23 cellular contexts compared by ENCODE assay signal in genomic region chr17:82048571-82048971, GRCh38. TPM values are rescaled to one million over a fixed set of nuclear protein-coding genes. Genes with fewer than 3 reads are reported as not detected.
DNase-seq lines count a peak whose midpoint lies in the region; ATAC-seq and TF ChIP-seq lines count a peak whose summit lies in the region.
"Had no signal": no experiment of that assay in that cellular context is flagged by ENCODE, and none has a peak within 500 bp of the region (broad histone marks: within the 10 kb centered on the region; RNA-seq: fewer than 3 reads in every experiment).

No MANE protein-coding gene starts in this region.

- POLR2A ChIA-PET in activated CD8-positive, alpha-beta T cell treated with anti-CD3 and anti-CD28 coated beads for 36 hours (lab: Charles Lee), result interaction anchor here (1.2 to 9.3 kb wide), 4 partner anchors 11 to 28 kb away, joined by 3 to 98 read pairs (median 5); partner anchors contain the start of genes DCXR and DUS1L

- no peaks in the 10 kb centered on the region for H3K27me3 Mint-ChIP-seq in activated naive CD4-positive, alpha-beta T cell treated with anti-CD3 and anti-CD28 coated beads, Interleukin-2, amount 50 U/mL, for 24 hours
- H3K27me3 Mint-ChIP-seq in activated CD8-positive, alpha-beta T cell treated with anti-CD3 and anti-CD28 coated beads for 36 hours, result no peaks in the 10 kb centered on the region
- H3K27me3 Mint-ChIP-seq in dendritic cell treated with granulocyte-macrophage colony-stimulating factor and Interleukin-4, amounts not matched to agents 40 ng/mL and 50 ng/mL, for 4 days, result no peaks in the 10 kb centered on the region
- H3K27me3 Mint-ChIP-seq in progenitor cell of endocrine pancreas, result no peaks in the 10 kb centered on the region

- no peaks in the 10 kb centered on the region for H3K36me3 Mint-ChIP-seq in activated naive CD4-positive, alpha-beta T cell treated with anti-CD3 and anti-CD28 coated beads, Interleukin-2, amount 50 U/mL, for 24 hours
- no peaks in the 10 kb centered on the region for H3K36me3 Mint-ChIP-seq in activated CD8-positive, alpha-beta T cell treated with anti-CD3 and anti-CD28 coated beads for 36 hours (ENCODE audit: low read depth)
- H3K36me3 Mint-ChIP-seq in dendritic cell treated with granulocyte-macrophage colony-stimulating factor and Interleukin-4, amounts not matched to agents 40 ng/mL and 50 ng/mL, for 4 days (ENCODE audit: low read depth), result peaks cover 55% of the 10 kb centered on the region
- peaks cover 10% of the 10 kb centered on the region for H3K36me3 Mint-ChIP-seq in progenitor cell of endocrine pancreas (ENCODE audit: insufficient read depth)

- H3K9me3 Mint-ChIP-seq in activated naive CD4-positive, alpha-beta T cell treated with anti-CD3 and anti-CD28 coated beads, Interleukin-2, amount 50 U/mL, for 24 hours, result no peaks in the 10 kb centered on the region
- no peaks in the 10 kb centered on the region for H3K9me3 Mint-ChIP-seq in activated CD8-positive, alpha-beta T cell treated with anti-CD3 and anti-CD28 coated beads for 36 hours
- H3K9me3 Mint-ChIP-seq in dendritic cell treated with granulocyte-macrophage colony-stimulating factor and Interleukin-4, amounts not matched to agents 40 ng/mL and 50 ng/mL, for 4 days, result no peaks in the 10 kb centered on the region
- no peaks in the 10 kb centered on the region for H3K9me3 Mint-ChIP-seq in progenitor cell of endocrine pancreas (ENCODE audit: low read depth)
- H3K9me3 Mint-ChIP-seq: GM23338 had no signal

- intact Hi-C loops in activated CD8-positive, alpha-beta T cell treated with anti-CD3 and anti-CD28 coated beads for 36 hours (cut with micrococcal nuclease), result no loop called here
- intact Hi-C loops in dendritic cell treated with granulocyte-macrophage colony-stimulating factor and Interleukin-4, amounts not matched to agents 40 ng/mL and 50 ng/mL, for 4 days (cut with micrococcal nuclease), result no loop called here

- no peak for DNase-seq in activated naive CD4-positive, alpha-beta T cell treated with Interleukin-2 at 50 U/mL for 16 hours
- DNase-seq in activated CD8-positive, alpha-beta T cell treated with anti-CD3 and anti-CD28 coated beads for 36 hours, result no peak
- DNase-seq in progenitor cell of endocrine pancreas (ENCODE audit: low spot score, unreplicated experiment) (no peak), NCI-H1092 treated with DMSO at 0.1 percent for 48 hours (lab: John Stamatoyannopoulos, UW) (no peak)
- DNase-seq in activated CD4-positive, alpha-beta T cell treated with anti-CD3 and anti-CD28 coated beads for 4 hours, result no peak
- DNase-seq: 8988T, ACHN, DMS153, IMR-90, NCI-H1092, NCI-H1436, NCI-H187, NCI-H2081 treated with DMSO at 0.1 percent for 48 hours, NCI-H2171, NCI-H226, NCI-H510A, NCI-H69, Peyer's patch, SIG-M5 had no signal

- ATAC-seq in activated CD8-positive, alpha-beta T cell treated with anti-CD3 and anti-CD28 coated beads for 36 hours, result no peak
- no peak for ATAC-seq in GM19324 (IDR thresholded peaks at IDR 0.05; ENCODE audit: low FRiP score, unreplicated experiment)
- ATAC-seq: GM23338 had no signal

- CTCF ChIA-PET in activated CD8-positive, alpha-beta T cell treated with anti-CD3 and anti-CD28 coated beads for 36 hours (lab: Charles Lee), result interaction anchor here (0.9 kb wide), 1 partner anchor 11 kb away, joined by 3 read pairs; the partner anchor contains the start of gene DCXR

- peaks cover 14% of the 10 kb centered on the region for H3K4me1 Mint-ChIP-seq in activated naive CD4-positive, alpha-beta T cell treated with anti-CD3 and anti-CD28 coated beads, Interleukin-2, amount 50 U/mL, for 24 hours
- H3K4me1 Mint-ChIP-seq in activated CD8-positive, alpha-beta T cell treated with anti-CD3 and anti-CD28 coated beads for 36 hours (ENCODE audit: low read depth), result peaks cover 22% of the 10 kb centered on the region
- H3K4me1 Mint-ChIP-seq in dendritic cell treated with granulocyte-macrophage colony-stimulating factor and Interleukin-4, amounts not matched to agents 40 ng/mL and 50 ng/mL, for 4 days (ENCODE audit: low read depth), result peaks cover 38% of the 10 kb centered on the region
- peaks cover 9% of the 10 kb centered on the region for H3K4me1 Mint-ChIP-seq in progenitor cell of endocrine pancreas (ENCODE audit: low read depth)

- peak overlapping the region; percentile 51 for H3K27ac Mint-ChIP-seq in activated naive CD4-positive, alpha-beta T cell treated with anti-CD3 and anti-CD28 coated beads, Interleukin-2, amount 50 U/mL, for 24 hours
- H3K27ac Mint-ChIP-seq in activated CD8-positive, alpha-beta T cell treated with anti-CD3 and anti-CD28 coated beads for 36 hours, result no peak overlapping the region
- H3K27ac Mint-ChIP-seq in dendritic cell treated with granulocyte-macrophage colony-stimulating factor and Interleukin-4, amounts not matched to agents 40 ng/mL and 50 ng/mL, for 4 days, result peak overlapping the region; percentile 54
- H3K27ac Mint-ChIP-seq in progenitor cell of endocrine pancreas, result no peak overlapping the region
- H3K27ac Mint-ChIP-seq: GM23338 had no signal

- no peak overlapping the region for H3K4me3 Mint-ChIP-seq in activated naive CD4-positive, alpha-beta T cell treated with anti-CD3 and anti-CD28 coated beads, Interleukin-2, amount 50 U/mL, for 24 hours
- H3K4me3 Mint-ChIP-seq in activated CD8-positive, alpha-beta T cell treated with anti-CD3 and anti-CD28 coated beads for 36 hours, result peak overlapping the region; percentile 27
- H3K4me3 Mint-ChIP-seq in dendritic cell treated with granulocyte-macrophage colony-stimulating factor and Interleukin-4, amounts not matched to agents 40 ng/mL and 50 ng/mL, for 4 days, result no peak overlapping the region
- H3K4me3 Mint-ChIP-seq in progenitor cell of endocrine pancreas (ENCODE audit: low read depth), result peak overlapping the region; percentile 31
- H3K4me3 Mint-ChIP-seq: GM23338 had no signal

- TF ChIP-seq CTCF in activated CD8-positive, alpha-beta T cell treated with anti-CD3 and anti-CD28 coated beads for 36 hours (IDR thresholded peaks at IDR 0.05), result no peak
- TF ChIP-seq CTCF in progenitor cell of endocrine pancreas (IDR thresholded peaks at IDR 0.05; ENCODE audit: unreplicated experiment), result no peak

RNA-seq across cellular contexts. Expression of gene RFNG, which starts 3.0 kb away (rescaled TPM):
- 10 to 100 TPM; 14.2 to 15.3 TPM for total RNA-seq in activated CD8-positive, alpha-beta T cell treated with anti-CD3 and anti-CD28 coated beads for 36 hours
- 60.1 and 65.5 TPM in 2 replicates for total RNA-seq in progenitor cell of endocrine pancreas

RNA-seq across cellular contexts. Expression of gene GPS1, which starts 3.1 kb away (rescaled TPM):
- total RNA-seq in activated CD8-positive, alpha-beta T cell treated with anti-CD3 and anti-CD28 coated beads for 36 hours, result 10 to 100 TPM; 82.7 to 88.6 TPM
- total RNA-seq in progenitor cell of endocrine pancreas, result 134 and 137 TPM in 2 replicates

RNA-seq across cellular contexts. Expression of gene DCXR, which starts 11.1 kb away (rescaled TPM):
- 100 to 1,000 TPM in 1 of 2 experiments, 10 to 100 TPM in 1; 99.2 to 101 TPM for total RNA-seq in activated CD8-positive, alpha-beta T cell treated with anti-CD3 and anti-CD28 coated beads for 36 hours
- total RNA-seq in progenitor cell of endocrine pancreas, result 72.2 and 77.6 TPM in 2 replicates

RNA-seq across cellular contexts. Expression of gene DUS1L, which starts 17.0 kb away (rescaled TPM):
- 100 to 1,000 TPM; 139 to 140 TPM for total RNA-seq in activated CD8-positive, alpha-beta T cell treated with anti-CD3 and anti-CD28 coated beads for 36 hours
- total RNA-seq in progenitor cell of endocrine pancreas, result 85.2 and 93.8 TPM in 2 replicates

RNA-seq across cellular contexts. Expression of gene RAC3, which starts 17.1 kb away (rescaled TPM):
- 1 to 10 TPM; 5.5 to 5.8 TPM for total RNA-seq in activated CD8-positive, alpha-beta T cell treated with anti-CD3 and anti-CD28 coated beads for 36 hours
- total RNA-seq in progenitor cell of endocrine pancreas, result 25.2 and 26.2 TPM in 2 replicates

Comparison
In these comparisons a context has a peak if more than half of its experiments do, and no peak if none do; other contexts are left out.
1. H3K27ac Mint-ChIP-seq: peak in activated naive CD4-positive, alpha-beta T cell treated with anti-CD3 and anti-CD28 coated beads, Interleukin-2, amount 50 U/mL, for 24 hours (single experiment) and dendritic cell treated with granulocyte-macrophage colony-stimulating factor and Interleukin-4, amounts not matched to agents 40 ng/mL and 50 ng/mL, for 4 days (single experiment); none in activated CD8-positive, alpha-beta T cell treated with anti-CD3 and anti-CD28 coated beads for 36 hours (single experiment) and progenitor cell of endocrine pancreas (single experiment).
2. H3K4me3 Mint-ChIP-seq: peak in activated CD8-positive, alpha-beta T cell treated with anti-CD3 and anti-CD28 coated beads for 36 hours (single experiment) and progenitor cell of endocrine pancreas (single experiment); none in activated naive CD4-positive, alpha-beta T cell treated with anti-CD3 and anti-CD28 coated beads, Interleukin-2, amount 50 U/mL, for 24 hours (single experiment) and dendritic cell treated with granulocyte-macrophage colony-stimulating factor and Interleukin-4, amounts not matched to agents 40 ng/mL and 50 ng/mL, for 4 days (single experiment).